ENCODE assay signal across 27 cellular contexts in genomic region chr14:31224808-31225207, GRCh38.
"Had no signal": no experiment of that assay in that cellular context is flagged by ENCODE, and none has a peak within 500 bp of the region (broad histone marks: within the 10 kb centered on the region; RNA-seq: fewer than 3 reads in every experiment).

No MANE protein-coding gene starts in this region.

- H3K36me3 ChIP-seq: stomach, suprapubic skin, thoracic aorta, thyroid gland, tibial artery, tibial nerve, transverse colon, upper lobe of left lung, upper lobe of right lung, uterus, vagina had no signal

- H3K27ac ChIP-seq: stomach, suprapubic skin, testis, thoracic aorta, thyroid gland, tibial artery, tibial nerve, transverse colon, upper lobe of left lung, upper lobe of right lung, uterus, vagina had no signal

- H3K4me1 ChIP-seq: testis, tibial artery, uterus, vagina had no signal

- ATAC-seq: stimulated activated effector memory CD8-positive, alpha-beta T cell treated with anti-CD3 and anti-CD28 coated beads, Interleukin-12 subunit alpha, Interleukin-12 subunit beta, amount 100 ng/mL, for 72 hours; stimulated activated memory B cell treated with anti-CD40 and anti-IgM and Interleukin-4, amounts not matched to agents 10 μg/mL and 1 μg/mL and 100 μg/mL, for 72 hours; stimulated activated naive B cell treated with anti-CD40 and anti-IgM and Interleukin-4, amounts not matched to agents 10 μg/mL and 1 μg/mL and 100 μg/mL, for 72 hours; stimulated activated naive CD8-positive, alpha-beta T cell treated with anti-CD3 and anti-CD28 coated beads, Interleukin-15, amount 100 ng/mL, for 72 hours; stimulated activated naive CD8-positive, alpha-beta T cell treated with anti-CD3 and anti-CD28 coated beads, Interleukin-15, Interleukin-2, amounts not matched to agents 100 U/mL and 50 U/mL, for 24 hours; upper lobe of right lung had no signal

- H3K9me3 ChIP-seq: stomach, suprapubic skin, testis, thoracic aorta, thyroid gland, tibial artery, tibial nerve, transverse colon, upper lobe of left lung, upper lobe of right lung, uterus, vagina had no signal

- H3K27me3 ChIP-seq: stomach, suprapubic skin, testis, thyroid gland, tibial artery, tibial nerve, transverse colon, upper lobe of left lung, upper lobe of right lung, uterus, vagina had no signal

- H3K4me3 ChIP-seq: stomach, suprapubic skin, testis, thoracic aorta, thyroid gland, tibial artery, tibial nerve, transverse colon, upper lobe of left lung, upper lobe of right lung, uterus, vagina had no signal

- DNase-seq: stimulated activated CD4-positive, alpha-beta T cell treated with anti-CD3 and anti-CD28 coated beads, Interleukin-2, amount 100 ng/mL, for 48 hours; stimulated activated CD4-positive, alpha-beta T cell treated with anti-CD3 and anti-CD28 coated beads, Interleukin-4, amount 100 ng/mL, for 1 hour; stimulated activated CD4-positive, alpha-beta T cell treated with anti-CD3 and anti-CD28 coated beads, Interleukin-4, amount 100 ng/mL, for 24 hours; stimulated activated CD4-positive, alpha-beta T cell treated with anti-CD3 and anti-CD28 coated beads, Interleukin-4, amount 100 ng/mL, for 4 hours; stimulated activated CD8-positive, alpha-beta memory T cell treated with anti-CD3 and anti-CD28 coated beads, Interleukin-4, amount 100 ng/mL, for 48 hours; stimulated activated naive B cell treated with anti-CD40 and anti-IgM and Interleukin-4, amounts not matched to agents 10 μg/mL and 1 μg/mL and 100 μg/mL, for 72 hours; stimulated activated naive CD4-positive, alpha-beta T cell; stimulated activated naive CD4-positive, alpha-beta T cell treated with Interleukin-2 at 50 U/mL for 16 hours; stimulated activated naive CD8-positive, alpha-beta T cell treated with anti-CD3 and anti-CD28 coated beads, Interleukin-15, amount 100 ng/mL, for 72 hours; stimulated activated naive CD8-positive, alpha-beta T cell treated with anti-CD3 and anti-CD28 coated beads, Interleukin-15, Interleukin-2, amounts not matched to agents 100 U/mL and 50 U/mL, for 24 hours; stomach; substantia nigra; testis; thyroid gland; tibial artery; transverse colon; trophoblast cell; upper lobe of left lung; upper lobe of right lung; uterus had no signal

- FAIRE-seq: urothelium cell line had no signal
